10 cellular contexts compared by ENCODE assay signal in genomic region chr15:41881925-41882688, GRCh38. TPM values are rescaled to one million over a fixed set of nuclear protein-coding genes. Genes with fewer than 3 reads are reported as not detected.
DNase-seq lines count a peak whose midpoint lies in the region; ATAC-seq and TF ChIP-seq lines count a peak whose summit lies in the region.
"Had no signal": no experiment of that assay in that cellular context is flagged by ENCODE, and none has a peak within 500 bp of the region (broad histone marks: within the 10 kb centered on the region; RNA-seq: fewer than 3 reads in every experiment).

No MANE protein-coding gene starts in this region.

- H3K27me3 ChIP-seq in RWPE2 (ENCODE audit: insufficient read depth, poor library complexity, severe bottlenecking) = no peaks in the 10 kb centered on the region
- H3K27me3 ChIP-seq: SJSA1 had no signal

- CTCF ChIA-PET in HEK293T (lab: Yijun Ruan, JAX) = no interaction called here

- H3K27ac Mint-ChIP-seq in glutamatergic neuron (ENCODE audit: unreplicated experiment) (no peak overlapping the region), nephron (no peak overlapping the region), osteocyte (ENCODE audit: unreplicated experiment) (no peak overlapping the region)

- H3K4me1 ChIP-seq in RWPE2 (ENCODE audit: insufficient read depth, poor library complexity, severe bottlenecking) = peaks cover 3% of the 10 kb centered on the region
- H3K4me1 ChIP-seq: SJSA1 had no signal

- no peak overlapping the region for H3K27ac ChIP-seq in RWPE2 (ENCODE audit: poor library complexity, severe bottlenecking)
- H3K27ac ChIP-seq: C4-2B, SJSA1 had no signal

- peak; percentile 43 for DNase-seq in AG20443 (ENCODE audit: low spot score)
- DNase-seq in RWPE2 (ENCODE audit: low spot score) = no peak
- DNase-seq in glutamatergic neuron = peak; percentile 52
- no peak for DNase-seq in osteocyte (ENCODE audit: extremely low spot score, unreplicated experiment)
- no peak for DNase-seq in SK-N-DZ (ENCODE audit: low spot score)
- no peak for DNase-seq in HEK293T (ENCODE audit: extremely low spot score)
- DNase-seq in COLO829 (ENCODE audit: low spot score) = no peak

- no peak overlapping the region for H3K4me3 ChIP-seq in RWPE2 (ENCODE audit: severe bottlenecking)
- H3K4me3 ChIP-seq: SJSA1 had no signal

- H3K9me3 Mint-ChIP-seq in glutamatergic neuron (ENCODE audit: unreplicated experiment) = peaks cover 9% of the 10 kb centered on the region
- no peaks in the 10 kb centered on the region for H3K9me3 Mint-ChIP-seq in nephron
- no peaks in the 10 kb centered on the region for H3K9me3 Mint-ChIP-seq in osteocyte (ENCODE audit: unreplicated experiment)

- H3K4me1 Mint-ChIP-seq in glutamatergic neuron (ENCODE audit: low read depth, unreplicated experiment) (peaks cover 1% of the 10 kb centered on the region), nephron (peaks cover 20% of the 10 kb centered on the region), osteocyte (ENCODE audit: unreplicated experiment) (peaks cover 8% of the 10 kb centered on the region)

- H3K36me3 Mint-ChIP-seq in glutamatergic neuron (ENCODE audit: unreplicated experiment) = peaks cover 12% of the 10 kb centered on the region
- no peaks in the 10 kb centered on the region for H3K36me3 Mint-ChIP-seq in nephron (ENCODE audit: low read depth)
- H3K36me3 Mint-ChIP-seq in osteocyte (ENCODE audit: unreplicated experiment) = peaks cover 2% of the 10 kb centered on the region

- H3K27me3 Mint-ChIP-seq in glutamatergic neuron (ENCODE audit: unreplicated experiment) (peaks cover 17% of the 10 kb centered on the region), nephron (ENCODE audit: low read depth) (peaks cover 32% of the 10 kb centered on the region), osteocyte (ENCODE audit: unreplicated experiment) (no peaks in the 10 kb centered on the region)

- H3K4me3 Mint-ChIP-seq in glutamatergic neuron (ENCODE audit: unreplicated experiment) (no peak overlapping the region), nephron (peak overlapping the region in 2 of 3 experiments; percentile 31 to 49), osteocyte (ENCODE audit: unreplicated experiment) (no peak overlapping the region)

- peak; percentile 6; the same call in 1 of the 3 replicates for ATAC-seq in RWPE2 (ENCODE audit: low read depth)

- no peak for TF ChIP-seq CTCF in RWPE2 (IDR thresholded peaks at IDR 0.05; ENCODE audit: poor library complexity, severe bottlenecking)
- no peak for TF ChIP-seq CTCF in glutamatergic neuron (IDR thresholded peaks at IDR 0.05; ENCODE audit: partially characterized antibody, unreplicated experiment)
- no peak for TF ChIP-seq CTCF in nephron (IDR thresholded peaks at IDR 0.05; ENCODE audit: unreplicated experiment in 3 of 3)
- TF ChIP-seq CTCF in osteocyte (IDR thresholded peaks at IDR 0.05) = no peak

- H3K9me3 ChIP-seq in RWPE2 (ENCODE audit: severe bottlenecking) = no peaks in the 10 kb centered on the region
- H3K9me3 ChIP-seq: SJSA1 had no signal

- POLR2A ChIA-PET in HEK293T (lab: Yijun Ruan, JAX) = no interaction called here

- no peaks in the 10 kb centered on the region for H3K36me3 ChIP-seq in RWPE2 (ENCODE audit: low read depth)
- H3K36me3 ChIP-seq: SJSA1 had no signal

TF ChIP-seq in HEK293T, 16 proteins besides CTCF, POLR2A, EP300 and RAD21:
- TF ChIP-seq FOXM1 (IDR thresholded peaks at IDR 0.05; ENCODE audit: borderline replicate concordance) (no peak), L3MBTL2 (conservative IDR thresholded peaks at IDR 0.05) (no peak), SUZ12 (IDR thresholded peaks at IDR 0.05) (no peak), ZNF384 (IDR thresholded peaks at IDR 0.05) (no peak), SP1 (IDR thresholded peaks at IDR 0.05) (no peak), ARNT (IDR thresholded peaks at IDR 0.05) (no peak), NFRKB (IDR thresholded peaks at IDR 0.05) (no peak), FOXK2 (IDR thresholded peaks at IDR 0.05) (no peak), HDGF (IDR thresholded peaks at IDR 0.05; ENCODE audit: borderline replicate concordance) (no peak), FOXA1 (IDR thresholded peaks at IDR 0.05) (no peak), CTBP1 (IDR thresholded peaks at IDR 0.05; ENCODE audit: borderline replicate concordance) (no peak), LEF1 (IDR thresholded peaks at IDR 0.05; ENCODE audit: borderline replicate concordance) (no peak), BHLHE40 (IDR thresholded peaks at IDR 0.05; ENCODE audit: borderline replicate concordance) (no peak)
- TF ChIP-seq, protein P1, sequence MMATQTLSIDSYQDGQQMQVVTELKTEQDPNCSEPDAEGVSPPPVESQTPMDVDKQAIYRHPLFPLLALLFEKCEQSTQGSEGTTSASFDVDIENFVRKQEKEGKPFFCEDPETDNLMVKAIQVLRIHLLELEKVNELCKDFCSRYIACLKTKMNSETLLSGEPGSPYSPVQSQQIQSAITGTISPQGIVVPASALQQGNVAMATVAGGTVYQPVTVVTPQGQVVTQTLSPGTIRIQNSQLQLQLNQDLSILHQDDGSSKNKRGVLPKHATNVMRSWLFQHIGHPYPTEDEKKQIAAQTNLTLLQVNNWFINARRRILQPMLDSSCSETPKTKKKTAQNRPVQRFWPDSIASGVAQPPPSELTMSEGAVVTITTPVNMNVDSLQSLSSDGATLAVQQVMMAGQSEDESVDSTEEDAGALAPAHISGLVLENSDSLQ (IDR thresholded peaks at IDR 0.05) = no peak

RNA-seq across cellular contexts. Expression of gene SPTBN5, which starts 11.7 kb away (rescaled TPM):
- total RNA-seq in glutamatergic neuron (ENCODE audit: unreplicated experiment) (0.32 TPM), osteocyte (3.0 and 3.2 TPM in 2 replicates)
- 0.73 and 0.75 TPM in 2 replicates for polyA plus RNA-seq in SK-N-DZ (2014; cell fraction: cytosol; rRNA removed)
- polyA plus RNA-seq in SK-N-DZ (2014; cell fraction: nucleus; rRNA removed) = 5.2 and 8.0 TPM in 2 replicates

RNA-seq across cellular contexts. Expression of gene PLA2G4B, which starts 43.5 kb away (rescaled TPM):
- total RNA-seq in glutamatergic neuron (ENCODE audit: unreplicated experiment) = 17.9 TPM
- 3.2 and 6.9 TPM in 2 replicates for total RNA-seq in osteocyte
- 1.4 and 1.7 TPM in 2 replicates for polyA plus RNA-seq in SK-N-DZ (2014; cell fraction: cytosol; rRNA removed)
- polyA plus RNA-seq in SK-N-DZ (2014; cell fraction: nucleus; rRNA removed) = 36.4 and 46.9 TPM in 2 replicates

RNA-seq across cellular contexts. Expression of gene JMJD7, which starts 54.2 kb away (rescaled TPM):
- total RNA-seq in glutamatergic neuron (ENCODE audit: unreplicated experiment) = 26.6 TPM
- 9.1 and 14.0 TPM in 2 replicates for total RNA-seq in osteocyte
- polyA plus RNA-seq in SK-N-DZ (2014; cell fraction: cytosol; rRNA removed) = 9.5 and 10.0 TPM in 2 replicates
- 25.2 and 26.4 TPM in 2 replicates for polyA plus RNA-seq in SK-N-DZ (2014; cell fraction: nucleus; rRNA removed)

Comparison
In these comparisons a context has a peak if more than half of its experiments do, and no peak if none do; other contexts are left out.
1. DNase-seq: peak in AG20443 (single experiment) and glutamatergic neuron (single experiment); none in RWPE2 (single experiment), osteocyte (single experiment), SK-N-DZ (single experiment), HEK293T (single experiment) and COLO829 (single experiment).
2. H3K4me3 Mint-ChIP-seq: peak in nephron (2 of 3); none in glutamatergic neuron (single experiment) and osteocyte (single experiment).